ENCODE assay signal across 1 cellular context in genomic region chr1:153611024-153611352, GRCh38.
A peak's percentile ranks its signal among the peaks of the same experiment; 100 is the strongest.
TF ChIP-seq lines count a peak whose summit lies in the region.

No MANE protein-coding gene starts in this region.

TF ChIP-seq in K562, 482 proteins besides CTCF, POLR2A, EP300 and RAD21:
- 0 out of 2 replicates have a peak, but pooled peaks have one; percentile 21 for TF ChIP-seq EGR1 (conservative IDR thresholded peaks at IDR 0.05)
- no peak for TF ChIP-seq L3MBTL2 (IDR thresholded peaks at IDR 0.05)
- no peak for TF ChIP-seq KAT7 (CRISPR knock-in tag; IDR thresholded peaks at IDR 0.05; ENCODE audit: borderline replicate concordance)
- no peak for TF ChIP-seq RERE (CRISPR knock-in tag; IDR thresholded peaks at IDR 0.05; ENCODE audit: borderline replicate concordance)
- TF ChIP-seq, protein P1, sequence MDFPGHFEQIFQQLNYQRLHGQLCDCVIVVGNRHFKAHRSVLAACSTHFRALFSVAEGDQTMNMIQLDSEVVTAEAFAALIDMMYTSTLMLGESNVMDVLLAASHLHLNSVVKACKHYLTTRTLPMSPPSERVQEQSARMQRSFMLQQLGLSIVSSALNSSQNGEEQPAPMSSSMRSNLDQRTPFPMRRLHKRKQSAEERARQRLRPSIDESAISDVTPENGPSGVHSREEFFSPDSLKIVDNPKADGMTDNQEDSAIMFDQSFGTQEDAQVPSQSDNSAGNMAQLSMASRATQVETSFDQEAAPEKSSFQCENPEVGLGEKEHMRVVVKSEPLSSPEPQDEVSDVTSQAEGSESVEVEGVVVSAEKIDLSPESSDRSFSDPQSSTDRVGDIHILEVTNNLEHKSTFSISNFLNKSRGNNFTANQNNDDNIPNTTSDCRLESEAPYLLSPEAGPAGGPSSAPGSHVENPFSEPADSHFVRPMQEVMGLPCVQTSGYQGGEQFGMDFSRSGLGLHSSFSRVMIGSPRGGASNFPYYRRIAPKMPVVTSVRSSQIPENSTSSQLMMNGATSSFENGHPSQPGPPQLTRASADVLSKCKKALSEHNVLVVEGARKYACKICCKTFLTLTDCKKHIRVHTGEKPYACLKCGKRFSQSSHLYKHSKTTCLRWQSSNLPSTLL (IDR thresholded peaks at IDR 0.05): no peak
- TF ChIP-seq CHD4 (IDR thresholded peaks at IDR 0.05; ENCODE audit: insufficient read depth, insufficient replicate concordance, low read depth, low read length, poor library complexity, severe bottlenecking): no peak
- no peak for TF ChIP-seq AFF1 (IDR thresholded peaks at IDR 0.05; ENCODE audit: low read depth in 1 of 2, partially characterized antibody in 2 of 2)
